1 cellular context compared by ENCODE assay signal in the genomic region with DNA sequence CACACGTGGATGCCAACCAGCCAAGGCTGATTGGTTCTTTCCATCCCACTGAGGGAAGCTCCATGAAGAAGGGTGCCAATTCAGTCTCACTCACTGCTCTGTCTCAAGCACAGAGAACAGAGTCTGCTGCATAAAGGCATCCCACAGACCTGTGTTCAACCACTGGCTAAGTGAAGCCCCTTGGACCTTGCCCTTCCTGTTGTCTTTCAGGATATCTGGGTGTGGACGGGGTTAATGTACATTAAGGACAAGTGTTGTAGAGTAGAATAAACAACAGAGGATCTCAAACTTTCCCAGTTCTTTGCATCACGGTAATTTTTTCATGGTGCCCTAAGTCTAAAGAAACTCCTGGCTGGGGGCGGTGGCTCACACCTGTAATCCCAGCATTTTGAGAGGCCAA.
TF ChIP-seq lines count a peak whose summit lies in the region.

No MANE protein-coding gene starts in this region.

TF ChIP-seq in HepG2, 621 proteins besides CTCF, POLR2A, EP300 and RAD21 (continued from another document):
- TF ChIP-seq GMEB1 (CRISPR knock-in tag; IDR thresholded peaks at IDR 0.05; ENCODE audit: borderline replicate concordance) (no peak), ZNF263 (CRISPR knock-in tag; IDR thresholded peaks at IDR 0.05) (no peak), ARNTL (CRISPR knock-in tag; IDR thresholded peaks at IDR 0.05) (no peak), HBP1 (CRISPR knock-in tag; IDR thresholded peaks at IDR 0.05; ENCODE audit: low read depth) (no peak), ZNF576 (CRISPR knock-in tag; IDR thresholded peaks at IDR 0.05) (no peak), BATF2 (CRISPR knock-in tag; IDR thresholded peaks at IDR 0.05) (no peak), SNAI1 (CRISPR knock-in tag; IDR thresholded peaks at IDR 0.05; ENCODE audit: borderline replicate concordance) (no peak), ZSCAN31 (CRISPR knock-in tag; IDR thresholded peaks at IDR 0.05; ENCODE audit: low read depth) (no peak), MTF1 (CRISPR knock-in tag; IDR thresholded peaks at IDR 0.05) (no peak), PRDM15 (CRISPR knock-in tag; IDR thresholded peaks at IDR 0.05) (no peak), ZNF615 (CRISPR knock-in tag; IDR thresholded peaks at IDR 0.05; ENCODE audit: borderline replicate concordance) (no peak), ZNF557 (CRISPR knock-in tag; IDR thresholded peaks at IDR 0.05) (no peak), ZNF878 (CRISPR knock-in tag; IDR thresholded peaks at IDR 0.05) (no peak), SSRP1 (CRISPR knock-in tag; IDR thresholded peaks at IDR 0.05) (no peak), MEIS1 (CRISPR knock-in tag; IDR thresholded peaks at IDR 0.05; ENCODE audit: borderline replicate concordance) (no peak), GATAD2A (CRISPR knock-in tag; IDR thresholded peaks at IDR 0.05) (peak; percentile 76), FOXO1 (CRISPR knock-in tag; IDR thresholded peaks at IDR 0.05) (peak; percentile 86; the same call in 1 of the 2 replicates), ZNF816 (CRISPR knock-in tag; IDR thresholded peaks at IDR 0.05; ENCODE audit: borderline replicate concordance) (no peak), NAIF1 (CRISPR knock-in tag; IDR thresholded peaks at IDR 0.05; ENCODE audit: borderline replicate concordance) (no peak), NFKB2 (CRISPR knock-in tag; IDR thresholded peaks at IDR 0.05; ENCODE audit: borderline replicate concordance) (no peak), SMARCE1 (IDR thresholded peaks at IDR 0.05; ENCODE audit: borderline replicate concordance) (no peak), GPBP1L1 (CRISPR knock-in tag; IDR thresholded peaks at IDR 0.05) (no peak), ZC3H4 (CRISPR knock-in tag; IDR thresholded peaks at IDR 0.05; ENCODE audit: borderline replicate concordance) (no peak), ZNF225 (CRISPR knock-in tag; IDR thresholded peaks at IDR 0.05) (no peak), KDM5B (CRISPR knock-in tag; IDR thresholded peaks at IDR 0.05; ENCODE audit: borderline replicate concordance) (no peak), RFX1 (IDR thresholded peaks at IDR 0.05) (no peak), MIXL1 (CRISPR knock-in tag; IDR thresholded peaks at IDR 0.05) (peak; percentile 45; the same call in 1 of the 2 replicates), TOPORS (CRISPR knock-in tag; IDR thresholded peaks at IDR 0.05) (no peak), SOX6 (IDR thresholded peaks at IDR 0.05) (no peak), SOX6 (CRISPR knock-in tag; IDR thresholded peaks at IDR 0.05) (peak; percentile 32; the same call in 1 of the 2 replicates), PAXIP1 (CRISPR knock-in tag; conservative IDR thresholded peaks at IDR 0.05) (peak; percentile 81), CC2D1A (CRISPR knock-in tag; IDR thresholded peaks at IDR 0.05) (no peak), AGO1 (IDR thresholded peaks at IDR 0.05; ENCODE audit: low read depth, low read length, poor library complexity, severe bottlenecking) (no peak)
- TF ChIP-seq, protein P1, sequence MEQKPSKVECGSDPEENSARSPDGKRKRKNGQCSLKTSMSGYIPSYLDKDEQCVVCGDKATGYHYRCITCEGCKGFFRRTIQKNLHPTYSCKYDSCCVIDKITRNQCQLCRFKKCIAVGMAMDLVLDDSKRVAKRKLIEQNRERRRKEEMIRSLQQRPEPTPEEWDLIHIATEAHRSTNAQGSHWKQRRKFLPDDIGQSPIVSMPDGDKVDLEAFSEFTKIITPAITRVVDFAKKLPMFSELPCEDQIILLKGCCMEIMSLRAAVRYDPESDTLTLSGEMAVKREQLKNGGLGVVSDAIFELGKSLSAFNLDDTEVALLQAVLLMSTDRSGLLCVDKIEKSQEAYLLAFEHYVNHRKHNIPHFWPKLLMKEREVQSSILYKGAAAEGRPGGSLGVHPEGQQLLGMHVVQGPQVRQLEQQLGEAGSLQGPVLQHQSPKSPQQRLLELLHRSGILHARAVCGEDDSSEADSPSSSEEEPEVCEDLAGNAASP (CRISPR knock-in tag; IDR thresholded peaks at IDR 0.05; ENCODE audit: borderline replicate concordance), result no peak
